ENCODE assay signal across 24 cellular contexts in genomic region chr6:90495216-90495817, GRCh38.
"Had no signal": no experiment of that assay in that cellular context is flagged by ENCODE, and none has a peak within 500 bp of the region (broad histone marks: within the 10 kb centered on the region; RNA-seq: fewer than 3 reads in every experiment).

No MANE protein-coding gene starts in this region.

- H3K4me3 ChIP-seq: gastroesophageal sphincter, left ventricle myocardium inferior, ovary, prostate gland, spleen, thoracic aorta, vagina had no signal

- H3K4me3 Mint-ChIP-seq: activated T-cell treated with anti-CD3 and anti-CD28 coated beads, Interleukin-2, amount 50 U/mL, for 24 hours; activated T-helper 17 cell treated with anti-CD3 and anti-CD28 coated beads, Interleukin-2, amount 50 U/mL, for 72 hours; dendritic cell treated with granulocyte-macrophage colony-stimulating factor and Interleukin-4, amounts not matched to agents 40 ng/mL and 50 ng/mL, for 4 days; naive thymus-derived CD4-positive, alpha-beta T cell had no signal

- H3K4me1 ChIP-seq: gastroesophageal sphincter, left ventricle myocardium inferior, prostate gland, vagina had no signal

- ATAC-seq: activated naive CD4-positive, alpha-beta T cell treated with anti-CD3 and anti-CD28 coated beads, Interleukin-2, amount 50 U/mL, for 72 hours; activated T-helper 17 cell treated with anti-CD3 and anti-CD28 coated beads, Interleukin-2, amount 50 U/mL, for 72 hours; gastroesophageal sphincter; naive thymus-derived CD4-positive, alpha-beta T cell had no signal

- H3K4me1 Mint-ChIP-seq: activated T-helper 17 cell treated with anti-CD3 and anti-CD28 coated beads, Interleukin-2, amount 50 U/mL, for 72 hours had no signal

- H3K27me3 ChIP-seq: neutrophil, ovary, spleen, vagina had no signal

- H3K9me3 Mint-ChIP-seq: activated naive CD4-positive, alpha-beta T cell treated with anti-CD3 and anti-CD28 coated beads, Interleukin-2, amount 50 U/mL, for 72 hours; activated T-cell treated with anti-CD3 and anti-CD28 coated beads, Interleukin-2, amount 50 U/mL, for 24 hours; activated T-helper 17 cell treated with anti-CD3 and anti-CD28 coated beads, Interleukin-2, amount 50 U/mL, for 72 hours; dendritic cell treated with granulocyte-macrophage colony-stimulating factor and Interleukin-4, amounts not matched to agents 40 ng/mL and 50 ng/mL, for 4 days; type B pancreatic cell had no signal

- H3K36me3 Mint-ChIP-seq: activated naive CD4-positive, alpha-beta T cell treated with anti-CD3 and anti-CD28 coated beads, Interleukin-2, amount 50 U/mL, for 72 hours; brain; naive thymus-derived CD4-positive, alpha-beta T cell; type B pancreatic cell had no signal

- H3K27ac ChIP-seq: epithelial cell of prostate, gastroesophageal sphincter, left ventricle myocardium inferior, neutrophil, ovary, prostate gland, spleen, thoracic aorta, vagina had no signal

- DNase-seq: activated CD4-positive, alpha-beta T cell treated with anti-CD3 and anti-CD28 coated beads, Interleukin-2, amount 50 U/mL, for 4 hours; activated CD8-positive, alpha-beta memory T cell treated with anti-CD3 and anti-CD28 coated beads for 24 hours; activated CD8-positive, alpha-beta memory T cell treated with anti-CD3 and anti-CD28 coated beads, Interleukin-2, amount 50 U/mL, for 4 hours; activated T-cell treated with anti-CD3 and anti-CD28 coated beads, Interleukin-2, amount 50 U/mL, for 24 hours; aorta; effector memory CD4-positive, alpha-beta T cell; head of caudate nucleus; left ventricle myocardium inferior; naive thymus-derived CD4-positive, alpha-beta T cell; ovary; spleen; stimulated activated CD4-positive, alpha-beta T cell treated with anti-CD3 and anti-CD28 coated beads, Interleukin-4, amount 100 ng/mL, for 1 hour; stimulated activated naive CD4-positive, alpha-beta T cell had no signal

- H3K27me3 Mint-ChIP-seq: dendritic cell treated with granulocyte-macrophage colony-stimulating factor and Interleukin-4, amounts not matched to agents 40 ng/mL and 50 ng/mL, for 4 days had no signal

- H3K27ac Mint-ChIP-seq: activated naive CD4-positive, alpha-beta T cell treated with anti-CD3 and anti-CD28 coated beads, Interleukin-2, amount 50 U/mL, for 72 hours; activated T-cell treated with anti-CD3 and anti-CD28 coated beads, Interleukin-2, amount 50 U/mL, for 24 hours; activated T-helper 17 cell treated with anti-CD3 and anti-CD28 coated beads, Interleukin-2, amount 50 U/mL, for 72 hours; dendritic cell treated with granulocyte-macrophage colony-stimulating factor and Interleukin-4, amounts not matched to agents 40 ng/mL and 50 ng/mL, for 4 days; naive thymus-derived CD4-positive, alpha-beta T cell had no signal

- H3K9me3 ChIP-seq: gastroesophageal sphincter, left ventricle myocardium inferior, neutrophil, ovary, prostate gland, spleen, thoracic aorta, vagina had no signal

- H3K36me3 ChIP-seq: gastroesophageal sphincter, left ventricle myocardium inferior, neutrophil, ovary, prostate gland, spleen, thoracic aorta, vagina had no signal
